In genomic region chr9:124342402-124342945, GRCh38 we compare ENCODE assay signal across 10 cellular contexts.
DNase-seq lines count a peak whose midpoint lies in the region; ATAC-seq and TF ChIP-seq lines count a peak whose summit lies in the region.
"Had no signal": no experiment of that assay in that cellular context is flagged by ENCODE, and none has a peak within 500 bp of the region (broad histone marks: within the 10 kb centered on the region; RNA-seq: fewer than 3 reads in every experiment).

No MANE protein-coding gene starts in this region.

- POLR2A ChIA-PET in activated CD4-positive, alpha-beta T cell treated with anti-CD3 and anti-CD28 coated beads, Interleukin-2, amount 10 ng/mL, durations not matched to agents 7 days and 5 days (lab: Charles Lee): no interaction called here
- POLR2A ChIA-PET in naive thymus-derived CD8-positive, alpha-beta T cell (lab: Charles Lee): no interaction called here

- WGBS in stomach, 5 donors: 72 to 84% (median 81%) methylated on average over 7 to 12 of the region's 12 CpGs

- ATAC-seq in left lobe of liver: peak; percentile 1
- no peak for ATAC-seq in naive thymus-derived CD8-positive, alpha-beta T cell

- TF ChIP-seq CTCF in breast epithelium (IDR thresholded peaks at IDR 0.05) (no peak), stomach (IDR thresholded peaks at IDR 0.05) (no peak)

- no peaks in the 10 kb centered on the region for H3K9me3 Mint-ChIP-seq in activated CD4-positive, alpha-beta T cell treated with anti-CD3 and anti-CD28 coated beads, Interleukin-2, amount 10 ng/mL, durations not matched to agents 7 days and 5 days
- peaks cover 0 to 12% (median 1%) of the 10 kb centered on the region in 9 donors for H3K9me3 Mint-ChIP-seq in naive thymus-derived CD8-positive, alpha-beta T cell

- H3K4me3 ChIP-seq in breast epithelium: peak overlapping the region in 2 of 3 donors; percentile 16 to 46
- peak overlapping the region in 1 of 4 donors; percentile 9 for H3K4me3 ChIP-seq in stomach

- DNase-seq in HCEC 1CT (peak; percentile 32), breast epithelium (ENCODE audit: low spot score in 2 of 2) (no peak), left lobe of liver (ENCODE audit: low spot score) (no peak), stomach (no peak), T-helper 2 cell (no peak), iPS-NIHi11 (ENCODE audit: low spot score) (no peak)
- no peak for DNase-seq in activated CD4-positive, alpha-beta T cell treated with anti-CD3 and anti-CD28 coated beads, Interleukin-2, amount 10 ng/mL, durations not matched to agents 7 days and 5 days
- no peak for DNase-seq in naive thymus-derived CD8-positive, alpha-beta T cell
- DNase-seq: activated T-cell treated with anti-CD3 and anti-CD28 coated beads, Interleukin-2, amount 50 U/mL, for 48 hours; NCI-H1105 had no signal

- H3K27ac ChIP-seq in breast epithelium (peak overlapping the region; percentile 55 to 79), stomach (peak overlapping the region; percentile 12 to 75 (median 48))

- no peaks in the 10 kb centered on the region for H3K36me3 Mint-ChIP-seq in activated CD4-positive, alpha-beta T cell treated with anti-CD3 and anti-CD28 coated beads, Interleukin-2, amount 10 ng/mL, durations not matched to agents 7 days and 5 days (ENCODE audit: low read depth)
- no peaks in the 10 kb centered on the region for H3K36me3 Mint-ChIP-seq in naive thymus-derived CD8-positive, alpha-beta T cell

- intact Hi-C loops in breast epithelium (cut with DNase I; ENCODE audit: low total_unique reads): loop anchor here (10.0 kb wide), 1 partner anchor 212 kb away; no protein-coding TSS in a partner anchor
- intact Hi-C loops in stomach (cut with DNase I; ENCODE audit: low total_unique reads): no loop called here

- no peaks in the 10 kb centered on the region for H3K4me1 ChIP-seq in breast epithelium
- peaks cover 0 to 20% (median 8%) of the 10 kb centered on the region in 4 donors for H3K4me1 ChIP-seq in stomach

- H3K9me3 ChIP-seq in breast epithelium: peaks cover 0 to 2% of the 10 kb centered on the region in 2 donors
- peaks cover 0 to 6% (median 5%) of the 10 kb centered on the region in 4 donors for H3K9me3 ChIP-seq in stomach

- no peaks in the 10 kb centered on the region for H3K4me1 Mint-ChIP-seq in activated CD4-positive, alpha-beta T cell treated with anti-CD3 and anti-CD28 coated beads, Interleukin-2, amount 10 ng/mL, durations not matched to agents 7 days and 5 days
- no peaks in the 10 kb centered on the region for H3K4me1 Mint-ChIP-seq in naive thymus-derived CD8-positive, alpha-beta T cell

- no peak overlapping the region for H3K4me3 Mint-ChIP-seq in activated CD4-positive, alpha-beta T cell treated with anti-CD3 and anti-CD28 coated beads, Interleukin-2, amount 10 ng/mL, durations not matched to agents 7 days and 5 days
- H3K4me3 Mint-ChIP-seq in naive thymus-derived CD8-positive, alpha-beta T cell: no peak overlapping the region

- H3K27me3 Mint-ChIP-seq in activated CD4-positive, alpha-beta T cell treated with anti-CD3 and anti-CD28 coated beads, Interleukin-2, amount 10 ng/mL, durations not matched to agents 7 days and 5 days: no peaks in the 10 kb centered on the region
- no peaks in the 10 kb centered on the region for H3K27me3 Mint-ChIP-seq in naive thymus-derived CD8-positive, alpha-beta T cell

- TF ChIP-seq POLR2A in breast epithelium (IDR thresholded peaks at IDR 0.05) (no peak), stomach (IDR thresholded peaks at IDR 0.05) (no peak)

- H3K27me3 ChIP-seq in breast epithelium: no peaks in the 10 kb centered on the region
- no peaks in the 10 kb centered on the region for H3K27me3 ChIP-seq in stomach

- H3K36me3 ChIP-seq in breast epithelium (peaks cover 8% of the 10 kb centered on the region), stomach (peaks cover 9 to 95% (median 84%) of the 10 kb centered on the region in 4 donors)

- TF ChIP-seq EP300 in stomach (IDR thresholded peaks at IDR 0.05): no peak

- CTCF ChIA-PET in activated CD4-positive, alpha-beta T cell treated with anti-CD3 and anti-CD28 coated beads, Interleukin-2, amount 10 ng/mL, durations not matched to agents 7 days and 5 days (lab: Charles Lee): interaction anchor here (0.5 to 1.4 kb wide), 2 partner anchors 19 to 344 kb away, joined by 3 read pairs; no protein-coding TSS in a partner anchor

- H3K27ac Mint-ChIP-seq in activated CD4-positive, alpha-beta T cell treated with anti-CD3 and anti-CD28 coated beads, Interleukin-2, amount 10 ng/mL, durations not matched to agents 7 days and 5 days: no peak overlapping the region
- H3K27ac Mint-ChIP-seq in naive thymus-derived CD8-positive, alpha-beta T cell: peak overlapping the region in 1 of 10 donors; percentile 21
